In genomic region chr22:48145738-48146137, GRCh38 we compare ENCODE assay signal across 26 cellular contexts.
"Had no signal": no experiment of that assay in that cellular context is flagged by ENCODE, and none has a peak within 500 bp of the region (broad histone marks: within the 10 kb centered on the region; RNA-seq: fewer than 3 reads in every experiment).

No MANE protein-coding gene starts in this region.

- H3K27me3 ChIP-seq: brain microvascular endothelial cell, cardiac muscle cell had no signal

- H3K27ac ChIP-seq: brain microvascular endothelial cell, cardiac muscle cell, SK-N-MC had no signal

- H3K9me3 Mint-ChIP-seq: activated CD4-positive, alpha-beta T cell treated with anti-CD3 and anti-CD28 coated beads, Interleukin-2, amount 10 ng/mL, durations not matched to agents 24 days and 14 days; activated T-helper 17 cell treated with anti-CD3 and anti-CD28 coated beads, Interleukin-2, amount 50 U/mL, for 72 hours had no signal

- H3K27ac Mint-ChIP-seq: activated B cell treated with CpG ODN at 0.5 μM for 24 hours; activated CD4-positive, alpha-beta T cell treated with anti-CD3 and anti-CD28 coated beads, Interleukin-2, amount 10 ng/mL, durations not matched to agents 24 days and 14 days; activated naive CD4-positive, alpha-beta T cell treated with anti-CD3 and anti-CD28 coated beads for 36 hours; activated naive CD8-positive, alpha-beta T cell; activated T-helper 17 cell treated with anti-CD3 and anti-CD28 coated beads, Interleukin-2, amount 50 U/mL, for 72 hours; T-cell had no signal

- FAIRE-seq: TTC549 had no signal

- ATAC-seq: activated T-helper 17 cell treated with anti-CD3 and anti-CD28 coated beads, Interleukin-2, amount 50 U/mL, for 72 hours; Panc1; Right ventricle myocardium inferior; T-cell had no signal

- DNase-seq: activated B cell treated with CpG ODN at 0.5 μM for 24 hours; activated CD4-positive, alpha-beta T cell treated with anti-CD3 and anti-CD28 coated beads for 1 hour; activated CD4-positive, alpha-beta T cell treated with anti-CD3 and anti-CD28 coated beads, Interleukin-2, amount 10 ng/mL, durations not matched to agents 24 days and 14 days; activated CD4-positive, alpha-beta T cell treated with anti-CD3 and anti-CD28 coated beads, Interleukin-2, amount 50 U/mL, for 48 hours; activated CD8-positive, alpha-beta memory T cell treated with anti-CD3 and anti-CD28 coated beads for 24 hours; activated gamma-delta T cell; activated naive CD4-positive, alpha-beta T cell treated with anti-CD3 and anti-CD28 coated beads for 36 hours; activated T-cell treated with anti-CD3 and anti-CD28 coated beads, Interleukin-2, amount 50 U/mL, for 48 hours; brain microvascular endothelial cell; cerebellar nuclear complex; NCI-H1048; NCI-H146; NCI-H187 treated with DMSO at 0.1 percent for 48 hours; NCI-H2081 treated with DMSO at 0.1 percent for 48 hours; NK-92 treated with Interleukin-12 subunit alpha and Interleukin-12 subunit beta, amount 100 ng/mL, for 24 hours; OCI-M1; T-cell; T-helper 2 cell; T1000 had no signal

- H3K4me3 ChIP-seq: cardiac muscle cell, SK-N-MC had no signal

- H3K4me3 Mint-ChIP-seq: activated B cell treated with CpG ODN at 0.5 μM for 24 hours; activated CD4-positive, alpha-beta T cell treated with anti-CD3 and anti-CD28 coated beads, Interleukin-2, amount 10 ng/mL, durations not matched to agents 24 days and 14 days; activated naive CD4-positive, alpha-beta T cell treated with anti-CD3 and anti-CD28 coated beads for 36 hours; activated naive CD8-positive, alpha-beta T cell; activated T-helper 17 cell treated with anti-CD3 and anti-CD28 coated beads, Interleukin-2, amount 50 U/mL, for 72 hours; T-cell had no signal

- H3K4me1 Mint-ChIP-seq: activated CD4-positive, alpha-beta T cell treated with anti-CD3 and anti-CD28 coated beads, Interleukin-2, amount 10 ng/mL, durations not matched to agents 24 days and 14 days; activated T-helper 17 cell treated with anti-CD3 and anti-CD28 coated beads, Interleukin-2, amount 50 U/mL, for 72 hours; T-cell had no signal

- H3K36me3 ChIP-seq: brain microvascular endothelial cell, cardiac muscle cell had no signal

- H3K36me3 Mint-ChIP-seq: activated naive CD8-positive, alpha-beta T cell; T-cell had no signal
